Comparison of ENCODE assay signal across 19 cellular contexts in genomic region chr3:186054481-186055399, GRCh38. TPM values are rescaled to one million over a fixed set of nuclear protein-coding genes. Genes with fewer than 3 reads are reported as not detected.
A peak's percentile ranks its signal among the peaks of the same experiment; 100 is the strongest.
DNase-seq lines count a peak whose midpoint lies in the region; ATAC-seq and TF ChIP-seq lines count a peak whose summit lies in the region.
"Had no signal": no experiment of that assay in that cellular context is flagged by ENCODE, and none has a peak within 500 bp of the region (broad histone marks: within the 10 kb centered on the region; RNA-seq: fewer than 3 reads in every experiment).

No MANE protein-coding gene starts in this region.

- no TSS peak for BruUV-seq in A673 (replicated peaks; lab: Mats Ljungman, UMichigan)

- CTCF ChIA-PET in A673 (lab: Charles Lee), result no interaction called here

- H3K4me3 ChIP-seq in A673 (ENCODE audit: low read depth, low read length, poor library complexity, severe bottlenecking), result no peak overlapping the region
- H3K4me3 ChIP-seq: smooth muscle cell had no signal

- POLR2A ChIA-PET in A673 (lab: Charles Lee; ENCODE audit: low non-redundant PET), result interaction anchor here (0.6 kb wide), 1 partner anchor 53 kb away, joined by 3 read pairs; no protein-coding TSS in a partner anchor

- peak; percentile 52 for DNase-seq in A673 (ENCODE audit: low spot score)
- DNase-seq in NCI-H1436 treated with DMSO at 0.1 percent for 48 hours (lab: John Stamatoyannopoulos, UW), result peak; percentile 80
- DNase-seq in left kidney (ENCODE audit: low read depth, low spot score), result peak; percentile 56
- DNase-seq in SHP77 treated with DMSO at 0.1 percent for 48 hours (lab: John Stamatoyannopoulos, UW), result no peak
- DNase-seq in SIG-M5 (lab: John Stamatoyannopoulos, UW), result no peak
- DNase-seq in NCI-H146 treated with DMSO at 0.1 percent for 48 hours (lab: John Stamatoyannopoulos, UW; ENCODE audit: unreplicated experiment), result no peak
- DNase-seq: activated CD4-positive, alpha-beta T cell treated with anti-CD3 and anti-CD28 coated beads, Interleukin-2, amount 10 ng/mL, durations not matched to agents 24 days and 14 days; activated CD8-positive, alpha-beta memory T cell treated with anti-CD3 and anti-CD28 coated beads, Interleukin-2, amount 50 U/mL, for 4 hours; activated gamma-delta T cell; amniotic stem cell; cerebellar nuclear complex; GF-D8; naive thymus-derived CD8-positive, alpha-beta T cell; NCI-H146; stimulated activated CD4-positive, alpha-beta T cell treated with anti-CD3 and anti-CD28 coated beads, Interleukin-4, amount 100 ng/mL, for 4 hours had no signal

- ATAC-seq in GM18861 (IDR thresholded peaks at IDR 0.05; ENCODE audit: unreplicated experiment), result no peak
- ATAC-seq: naive thymus-derived CD8-positive, alpha-beta T cell; Panc1 had no signal

- H3K4me1 ChIP-seq in A673 (ENCODE audit: insufficient read depth, low read length, poor library complexity, severe bottlenecking), result peaks cover 15% of the 10 kb centered on the region

- TF ChIP-seq CTCF in A673 (conservative IDR thresholded peaks at IDR 0.05; ENCODE audit: low read depth, low read length), result no peak
- no peak for TF ChIP-seq CTCF in VCaP (conservative IDR thresholded peaks at IDR 0.05)

- peaks cover 35% of the 10 kb centered on the region for H3K36me3 ChIP-seq in A673 (ENCODE audit: insufficient read depth, low read length, poor library complexity, severe bottlenecking)

- intact Hi-C loops in A673 (cut with micrococcal nuclease; ENCODE audit: unreplicated experiment), result no loop called here

- H3K27me3 ChIP-seq in A673 (replicated peaks; ENCODE audit: insufficient read depth, low read depth, low read length, poor library complexity), result no peaks in the 10 kb centered on the region

- H3K27ac ChIP-seq in A673 (ENCODE audit: low read depth, low read length, poor library complexity, severe bottlenecking) (no peak overlapping the region), VCaP (peak overlapping the region; percentile 46)

- no peaks in the 10 kb centered on the region for H3K9me3 ChIP-seq in A673 (ENCODE audit: low read depth, low read length, poor library complexity, severe bottlenecking)

RNA-seq across cellular contexts. Expression of gene ETV5, which starts 54.1 kb away (rescaled TPM):
- 87.4 and 92.9 TPM in 2 replicates for total RNA-seq in A673 (2021)

Comparison
In these comparisons a context has a peak if more than half of its experiments do, and no peak if none do; other contexts are left out.
1. DNase-seq: peak in A673 (single experiment), NCI-H1436 treated with DMSO at 0.1 percent for 48 hours (single experiment) and left kidney (single experiment); none in SHP77 treated with DMSO at 0.1 percent for 48 hours (single experiment), SIG-M5 (single experiment) and NCI-H146 treated with DMSO at 0.1 percent for 48 hours (single experiment).